In the genomic region with DNA sequence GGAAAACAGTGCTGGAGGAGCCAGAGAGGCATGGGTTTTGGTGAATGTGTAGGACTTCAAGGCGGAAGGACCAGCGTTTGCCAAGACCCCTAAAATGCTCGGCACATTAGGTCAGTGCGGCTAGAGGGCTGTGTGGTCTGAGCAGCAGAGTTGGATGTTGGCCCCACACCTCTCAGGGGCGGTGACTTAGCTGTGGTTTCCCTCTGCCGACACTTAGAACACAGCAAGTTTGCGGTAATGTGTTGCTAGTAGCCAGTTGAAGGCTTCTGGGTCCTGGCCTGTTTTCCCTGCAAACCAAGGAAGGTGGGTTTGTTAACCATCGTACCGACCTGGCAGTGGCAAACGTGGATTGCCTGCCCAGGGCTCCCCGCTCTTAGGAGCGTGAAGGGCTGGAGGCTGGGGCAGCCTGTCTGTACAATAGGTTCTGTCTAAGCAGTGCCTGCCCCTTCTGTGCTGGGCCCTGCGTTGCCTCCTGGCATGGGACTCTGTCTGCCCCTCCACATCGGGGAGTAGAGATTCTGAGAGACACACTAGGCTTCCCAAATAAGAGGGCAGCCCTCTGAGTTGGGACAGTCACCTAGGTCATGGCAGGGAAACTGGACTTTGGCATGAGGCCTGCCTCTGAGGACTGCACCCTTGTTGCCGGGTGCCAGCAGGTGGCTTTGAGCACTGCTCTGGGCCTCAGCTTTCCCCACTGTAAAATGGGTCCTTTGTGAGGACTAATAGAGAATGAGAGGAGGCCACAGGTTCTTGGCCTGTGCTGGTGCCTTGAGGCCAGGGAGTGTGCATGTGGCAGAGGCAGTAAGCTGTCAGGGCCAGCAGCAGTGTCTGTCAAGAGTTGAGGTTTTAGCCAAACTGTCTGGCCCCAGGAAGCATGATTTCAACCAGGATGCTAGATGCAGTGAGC, we compare ENCODE assay signal across 27 cellular contexts. TPM values are rescaled to one million over a fixed set of nuclear protein-coding genes. Genes with fewer than 3 reads are reported as not detected.
DNase-seq lines count a peak whose midpoint lies in the region; ATAC-seq, FAIRE-seq and TF ChIP-seq lines count a peak whose summit lies in the region.
"Had no signal": no experiment of that assay in that cellular context is flagged by ENCODE, and none has a peak within 500 bp of the region (broad histone marks: within the 10 kb centered on the region; RNA-seq: fewer than 3 reads in every experiment).

No MANE protein-coding gene starts in this region.

- in situ Hi-C loops in HepG2 (cut with HindIII; ENCODE audit: extremely low pct_ligation_motif_present, low pct_unique_long_range_greater_than_20kb) = no loop called here

- no peak for TF ChIP-seq POLR2A in HepG2 (IDR thresholded peaks at IDR 0.05; ENCODE audit: insufficient read depth in 1 of 2, low read depth in 2 of 2, low read length in 2 of 2)

- CTCF ChIA-PET in HepG2 (lab: Yijun Ruan, JAX; ENCODE audit: low intra/inter-chr PET ratio, low total read pairs) = no interaction called here

- peaks cover 11 to 15% of the 10 kb centered on the region in 2 donors for H3K36me3 Mint-ChIP-seq in activated naive CD4-positive, alpha-beta T cell treated with anti-CD3 and anti-CD28 coated beads, Interleukin-2, amount 50 U/mL, for 72 hours

- H3K36me3 ChIP-seq in HepG2 (replicated peaks in 1 of 2; ENCODE audit: control insufficient read depth in 1 of 2, insufficient read depth in 2 of 2, low read length in 2 of 2) = peaks cover 6 to 19% of the 10 kb centered on the region in 2 experiments; a peak in 3 of 5 replicates

- FAIRE-seq in HepG2 (lab: Jason Lieb, UNC) = no peak
- FAIRE-seq: endothelial cell of umbilical vein had no signal

- H4K20me1 ChIP-seq in HepG2 (ENCODE audit: insufficient read depth, low read length) = no peaks in the 10 kb centered on the region

- no peak for ATAC-seq in activated naive CD4-positive, alpha-beta T cell treated with anti-CD3 and anti-CD28 coated beads, Interleukin-2, amount 50 U/mL, for 72 hours
- ATAC-seq in HepG2 (no peak), GM18909 (IDR thresholded peaks at IDR 0.05; ENCODE audit: poor library complexity, unreplicated experiment) (no peak), HG03565 (IDR thresholded peaks at IDR 0.05; ENCODE audit: unreplicated experiment) (no peak)
- ATAC-seq: activated T-cell treated with anti-CD3 and anti-CD28 coated beads, Interleukin-2, amount 50 U/mL, for 4 hours; gastroesophageal sphincter; upper lobe of right lung had no signal

- H3K9me3 ChIP-seq in HepG2 (ENCODE audit: low read length) = no peaks in the 10 kb centered on the region
- H3K9me3 ChIP-seq: BLaER1 treated with 17β-estradiol and CSF1 and Interleukin-3, amounts not matched to agents 10 nM and 100 nM; gastroesophageal sphincter; HAP-1; Peyer's patch; upper lobe of right lung had no signal

- H3K4me1 ChIP-seq in HepG2 (ENCODE audit: insufficient read depth, low read length) = no peaks in the 10 kb centered on the region
- H3K4me1 ChIP-seq: gastroesophageal sphincter, HAP-1, Peyer's patch, upper lobe of right lung had no signal

- H3K9ac ChIP-seq in HepG2 (ENCODE audit: insufficient read depth, low read depth, low read length) = no peak overlapping the region

- intact Hi-C loops in HepG2 (cut with micrococcal nuclease; ENCODE audit: unreplicated experiment) = no loop called here

- no peak for DNase-seq in activated naive CD4-positive, alpha-beta T cell treated with anti-CD3 and anti-CD28 coated beads, Interleukin-2, amount 50 U/mL, for 72 hours (ENCODE audit: low spot score in 2 of 2)
- DNase-seq in activated naive CD4-positive, alpha-beta T cell treated with anti-CD3 and anti-CD28 coated beads, Interleukin-2, amount 50 U/mL, for 16 hours = no peak
- no peak for DNase-seq in HepG2 (ENCODE audit: low spot score)
- no peak for DNase-seq in substantia nigra (lab: John Stamatoyannopoulos, UW)
- DNase-seq in NCI-H510A treated with DMSO at 0.1 percent for 48 hours (lab: John Stamatoyannopoulos, UW) = no peak
- DNase-seq: activated CD8-positive, alpha-beta memory T cell treated with anti-CD3 and anti-CD28 coated beads for 24 hours; activated naive CD4-positive, alpha-beta T cell treated with anti-CD3 and anti-CD28 coated beads for 36 hours; activated T-cell treated with anti-CD3 and anti-CD28 coated beads, Interleukin-2, amount 50 U/mL, for 4 hours; DMS79; Karpas-422; left ventricle myocardium superior; naive B cell; NCI-H1417 treated with DMSO at 0.1 percent for 48 hours; NCI-H2081; NCI-H2227 treated with DMSO at 0.1 percent for 48 hours; SW 1271; upper lobe of right lung had no signal

- H3K4me3 ChIP-seq in HepG2 (replicated peaks in 1 of 3; ENCODE audit: insufficient read depth in 1 of 3, low read depth in 2 of 3, low read length in 3 of 3) = no peak overlapping the region
- H3K4me3 ChIP-seq: BLaER1 treated with 17β-estradiol and CSF1 and Interleukin-3, amounts not matched to agents 10 nM and 100 nM; gastroesophageal sphincter; HAP-1; Peyer's patch; upper lobe of right lung had no signal

- H3K27ac Mint-ChIP-seq in activated naive CD4-positive, alpha-beta T cell treated with anti-CD3 and anti-CD28 coated beads, Interleukin-2, amount 50 U/mL, for 72 hours = peak overlapping the region; percentile 52 to 72
- H3K27ac Mint-ChIP-seq: dendritic cell treated with granulocyte-macrophage colony-stimulating factor and Interleukin-4, amounts not matched to agents 40 ng/mL and 50 ng/mL, for 4 days; mesothelial cell of epicardium had no signal

- no peak for TF ChIP-seq CTCF in HepG2 (CRISPR knock-in tag; IDR thresholded peaks at IDR 0.05)

- no peaks in the 10 kb centered on the region for H3K79me2 ChIP-seq in HepG2 (ENCODE audit: insufficient read depth, low read length)

- no peaks in the 10 kb centered on the region; a peak in 1 of 5 replicates for H3K27me3 ChIP-seq in HepG2 (ENCODE audit: control insufficient read depth in 1 of 2, insufficient read depth in 2 of 2, low read length in 2 of 2)
- H3K27me3 ChIP-seq: BLaER1 treated with 17β-estradiol and CSF1 and Interleukin-3, amounts not matched to agents 10 nM and 100 nM; gastroesophageal sphincter; Peyer's patch; upper lobe of right lung had no signal

- H3K9me3 Mint-ChIP-seq in activated naive CD4-positive, alpha-beta T cell treated with anti-CD3 and anti-CD28 coated beads, Interleukin-2, amount 50 U/mL, for 72 hours = no peaks in the 10 kb centered on the region
- H3K9me3 Mint-ChIP-seq: activated naive CD4-positive, alpha-beta T cell treated with anti-CD3 and anti-CD28 coated beads for 36 hours; activated T-cell treated with anti-CD3 and anti-CD28 coated beads, Interleukin-2, amount 50 U/mL, for 4 hours; dendritic cell treated with granulocyte-macrophage colony-stimulating factor and Interleukin-4, amounts not matched to agents 40 ng/mL and 50 ng/mL, for 4 days; mesothelial cell of epicardium; naive B cell had no signal

- TF ChIP-seq RAD21 in HepG2 (CRISPR knock-in tag; IDR thresholded peaks at IDR 0.05) = no peak

- H3K27ac ChIP-seq in angular gyrus (ENCODE audit: low read depth, low read length) (peak overlapping the region; percentile 91), HepG2 (ENCODE audit: extremely low read length, insufficient read depth, low read length) (no peak overlapping the region), substantia nigra (ENCODE audit: low read depth, low read length, poor library complexity, severe bottlenecking) (peak overlapping the region; percentile 73)
- H3K27ac ChIP-seq: gastroesophageal sphincter, Peyer's patch, upper lobe of right lung had no signal

- TF ChIP-seq EP300 in HepG2 (IDR thresholded peaks at IDR 0.05; ENCODE audit: low read depth in 2 of 2, low read length in 2 of 2) (no peak), HepG2 (CRISPR knock-in tag; IDR thresholded peaks at IDR 0.05; ENCODE audit: borderline replicate concordance) (no peak)

- no TSS peak for BruUV-seq in HepG2 (replicated peaks; lab: Mats Ljungman, UMichigan)

- H3K4me2 ChIP-seq in HepG2 (ENCODE audit: low read depth, low read length) = no peak overlapping the region
- H3K4me2 ChIP-seq: BLaER1 treated with 17β-estradiol and CSF1 and Interleukin-3, amounts not matched to agents 10 nM and 100 nM had no signal

- WGBS in HepG2 (ENCODE audit: low lambda C conversion rate) = 92% methylated on average over 9 of the region's 15 CpGs

- no peak overlapping the region for H2AFZ ChIP-seq in HepG2 (ENCODE audit: low read length)

- POLR2A ChIA-PET in HepG2 (lab: Yijun Ruan, JAX) = no interaction called here

RNA-seq across cellular contexts. Expression of a gene that starts 13.8 kb away (rescaled TPM):
- under 1 TPM; 0.09 to 0.19 TPM for total RNA-seq in activated naive CD4-positive, alpha-beta T cell treated with anti-CD3 and anti-CD28 coated beads, Interleukin-2, amount 50 U/mL, for 72 hours
- total RNA-seq in HepG2 (2016; rRNA removed; fragmentation: Illumina TruSeq; extraction: Trizol) = 0.08 TPM in 1 of 2 replicates, not detected in the other
- not detected in 2 replicates for total RNA-seq in HepG2 (2016; cell fraction: cytosol; rRNA removed; fragmentation: Illumina TruSeq; extraction: Trizol; ENCODE audit: low read depth)
- 0.02 and 0.07 TPM in 2 replicates for total RNA-seq in HepG2 (2016; cell fraction: insoluble cytoplasmic fraction; rRNA removed; fragmentation: Illumina TruSeq; extraction: Trizol)
- not detected in 2 replicates for total RNA-seq in HepG2 (2016; cell fraction: membrane; rRNA removed; fragmentation: Illumina TruSeq; extraction: Trizol)
- not detected in 2 replicates for total RNA-seq in HepG2 (2016; cell fraction: nucleus; rRNA removed; fragmentation: Illumina TruSeq; extraction: Trizol)
- 0.04 and 0.07 TPM in 2 replicates for polyA plus RNA-seq in HepG2 (2011; rRNA removed)
- polyA plus RNA-seq in HepG2 (2011; cell fraction: cytosol; rRNA removed) = 0.04 and 0.06 TPM in 2 replicates
- 0.45 and 0.54 TPM in 2 replicates for polyA plus RNA-seq in HepG2 (2011; cell fraction: nucleus; rRNA removed)
- 0.54 and 0.63 TPM in 2 replicates for polyA plus RNA-seq in HepG2 (2012)
- polyA plus RNA-seq in HepG2 (2016; cell fraction: cytosol; fragmentation: Illumina TruSeq; extraction: Trizol; ENCODE audit: low read depth) = not detected in 2 replicates
- 0.08 TPM in 1 of 2 replicates, not detected in the other for polyA plus RNA-seq in HepG2 (2016; cell fraction: insoluble cytoplasmic fraction; fragmentation: Illumina TruSeq; extraction: Trizol; ENCODE audit: low read depth)
- not detected in 2 replicates for polyA plus RNA-seq in HepG2 (2016; cell fraction: membrane; fragmentation: Illumina TruSeq; extraction: Trizol; ENCODE audit: low read depth)
- polyA plus RNA-seq in HepG2 (2016; cell fraction: nucleus; fragmentation: Illumina TruSeq; extraction: Trizol; ENCODE audit: insufficient read depth, low read depth) = 0.15 and 0.89 TPM in 2 replicates
- polyA minus RNA-seq in HepG2 (2011; rRNA and poly(A)+ RNA removed; ENCODE audit: low replicate concordance) = 0.05 TPM in 1 of 2 replicates, not detected in the other
- polyA minus RNA-seq in HepG2 (2011; cell fraction: cytosol; rRNA and poly(A)+ RNA removed) = 0.09 and 0.20 TPM in 2 replicates
- polyA minus RNA-seq in HepG2 (2011; cell fraction: nucleus; rRNA and poly(A)+ RNA removed) = 0.13 and 0.25 TPM in 2 replicates

RNA-seq across cellular contexts. Expression of a gene that starts 36.5 kb away (rescaled TPM):
- total RNA-seq in activated naive CD4-positive, alpha-beta T cell treated with anti-CD3 and anti-CD28 coated beads, Interleukin-2, amount 50 U/mL, for 72 hours = 100 to 1,000 TPM; 138 to 184 TPM
- total RNA-seq in HepG2 (2016; rRNA removed; fragmentation: Illumina TruSeq; extraction: Trizol) = 87.8 and 90.3 TPM in 2 replicates
- total RNA-seq in HepG2 (2016; cell fraction: cytosol; rRNA removed; fragmentation: Illumina TruSeq; extraction: Trizol; ENCODE audit: low read depth) = 33.6 and 34.9 TPM in 2 replicates
- total RNA-seq in HepG2 (2016; cell fraction: insoluble cytoplasmic fraction; rRNA removed; fragmentation: Illumina TruSeq; extraction: Trizol) = 87.0 and 89.8 TPM in 2 replicates
- total RNA-seq in HepG2 (2016; cell fraction: membrane; rRNA removed; fragmentation: Illumina TruSeq; extraction: Trizol) = 33.7 and 38.0 TPM in 2 replicates
- 82.0 and 84.8 TPM in 2 replicates for total RNA-seq in HepG2 (2016; cell fraction: nucleus; rRNA removed; fragmentation: Illumina TruSeq; extraction: Trizol)
- 107 and 122 TPM in 2 replicates for polyA plus RNA-seq in HepG2 (2011; rRNA removed)
- 79.2 and 104 TPM in 2 replicates for polyA plus RNA-seq in HepG2 (2011; cell fraction: cytosol; rRNA removed)
- polyA plus RNA-seq in HepG2 (2011; cell fraction: nucleus; rRNA removed) = 370 and 388 TPM in 2 replicates
- 54.3 and 62.8 TPM in 2 replicates for polyA plus RNA-seq in HepG2 (2012)
- 11.2 and 11.7 TPM in 2 replicates for polyA plus RNA-seq in HepG2 (2016; cell fraction: cytosol; fragmentation: Illumina TruSeq; extraction: Trizol; ENCODE audit: low read depth)
- 71.7 and 72.0 TPM in 2 replicates for polyA plus RNA-seq in HepG2 (2016; cell fraction: insoluble cytoplasmic fraction; fragmentation: Illumina TruSeq; extraction: Trizol; ENCODE audit: low read depth)
- polyA plus RNA-seq in HepG2 (2016; cell fraction: membrane; fragmentation: Illumina TruSeq; extraction: Trizol; ENCODE audit: low read depth) = 17.4 and 18.6 TPM in 2 replicates
- polyA plus RNA-seq in HepG2 (2016; cell fraction: nucleus; fragmentation: Illumina TruSeq; extraction: Trizol; ENCODE audit: insufficient read depth, low read depth) = 105 and 123 TPM in 2 replicates
- polyA minus RNA-seq in HepG2 (2011; rRNA and poly(A)+ RNA removed; ENCODE audit: low replicate concordance) = 224 and 418 TPM in 2 replicates
- 56.5 and 63.0 TPM in 2 replicates for polyA minus RNA-seq in HepG2 (2011; cell fraction: cytosol; rRNA and poly(A)+ RNA removed)
- 193 and 254 TPM in 2 replicates for polyA minus RNA-seq in HepG2 (2011; cell fraction: nucleus; rRNA and poly(A)+ RNA removed)
